11 cellular contexts compared by ENCODE assay signal in genomic region chr10:94462130-94462529, GRCh38.
"Had no signal": no experiment of that assay in that cellular context is flagged by ENCODE, and none has a peak within 500 bp of the region (broad histone marks: within the 10 kb centered on the region; RNA-seq: fewer than 3 reads in every experiment).

No MANE protein-coding gene starts in this region.

- H3K4me2 ChIP-seq: KMS-11 had no signal

- ATAC-seq: HCT116 had no signal

- H3K27ac Mint-ChIP-seq: HFFc6 had no signal

- H3K4me1 ChIP-seq: HAP-1 had no signal

- H3K4me3 ChIP-seq: GM23248, HAP-1 had no signal

- H3K9ac ChIP-seq: GM23248, KMS-11 had no signal

- H3K27ac ChIP-seq: GM23248, HL-60, KMS-11 had no signal

- H3K36me3 ChIP-seq: HAP-1 had no signal

- H3K4me3 Mint-ChIP-seq: HFFc6 had no signal

- H2AFZ ChIP-seq: GM23248 had no signal

- DNase-seq: GM23248, GOT3, H7, HFFc6, IMR-90, Karpas-422, KBM-7 had no signal

- H3K9me3 ChIP-seq: HAP-1 had no signal
